ENCODE assay signal across 37 cellular contexts in genomic region chr3:124978627-124979026, GRCh38. TPM values are rescaled to one million over a fixed set of nuclear protein-coding genes. Genes with fewer than 3 reads are reported as not detected.
"Had no signal": no experiment of that assay in that cellular context is flagged by ENCODE, and none has a peak within 500 bp of the region (broad histone marks: within the 10 kb centered on the region; RNA-seq: fewer than 3 reads in every experiment).

No MANE protein-coding gene starts in this region.

- H3K4me3 ChIP-seq: MG63 had no signal

- DNase-seq: Karpas-422, Kasumi-1, MG63, MM.1S, MV-4-11, NCI-H1048, NCI-H1092, NCI-H1092 treated with DMSO at 0.1 percent for 48 hours, NCI-H1105, NCI-H1105 treated with DMSO at 0.1 percent for 48 hours, NCI-H1417, NCI-H1417 treated with DMSO at 0.1 percent for 48 hours, NCI-H1436, NCI-H1436 treated with DMSO at 0.1 percent for 48 hours, NCI-H146, NCI-H1694, NCI-H1694 treated with DMSO at 0.1 percent for 48 hours, NCI-H187, NCI-H187 treated with DMSO at 0.1 percent for 48 hours, NCI-H1930, NCI-H2029, NCI-H2029 treated with DMSO at 0.1 percent for 48 hours, NCI-H2081, NCI-H2081 treated with DMSO at 0.1 percent for 48 hours, NCI-H2107, NCI-H2171, NCI-H2171 treated with DMSO at 0.1 percent for 48 hours, NCI-H2227 treated with DMSO at 0.1 percent for 48 hours, NCI-H226, NCI-H345, NCI-H446, NCI-H446 treated with DMSO at 0.1 percent for 48 hours, NCI-H510A, NCI-H510A treated with DMSO at 0.1 percent for 48 hours, NCI-H524, NCI-H524 treated with DMSO at 0.1 percent for 48 hours had no signal

- H3K27me3 ChIP-seq: MG63 had no signal

RNA-seq across cellular contexts. Expression of gene MUC13, which starts 44.1 kb away (rescaled TPM):
- total RNA-seq: MCF 10A had no signal
